In the genomic region with DNA sequence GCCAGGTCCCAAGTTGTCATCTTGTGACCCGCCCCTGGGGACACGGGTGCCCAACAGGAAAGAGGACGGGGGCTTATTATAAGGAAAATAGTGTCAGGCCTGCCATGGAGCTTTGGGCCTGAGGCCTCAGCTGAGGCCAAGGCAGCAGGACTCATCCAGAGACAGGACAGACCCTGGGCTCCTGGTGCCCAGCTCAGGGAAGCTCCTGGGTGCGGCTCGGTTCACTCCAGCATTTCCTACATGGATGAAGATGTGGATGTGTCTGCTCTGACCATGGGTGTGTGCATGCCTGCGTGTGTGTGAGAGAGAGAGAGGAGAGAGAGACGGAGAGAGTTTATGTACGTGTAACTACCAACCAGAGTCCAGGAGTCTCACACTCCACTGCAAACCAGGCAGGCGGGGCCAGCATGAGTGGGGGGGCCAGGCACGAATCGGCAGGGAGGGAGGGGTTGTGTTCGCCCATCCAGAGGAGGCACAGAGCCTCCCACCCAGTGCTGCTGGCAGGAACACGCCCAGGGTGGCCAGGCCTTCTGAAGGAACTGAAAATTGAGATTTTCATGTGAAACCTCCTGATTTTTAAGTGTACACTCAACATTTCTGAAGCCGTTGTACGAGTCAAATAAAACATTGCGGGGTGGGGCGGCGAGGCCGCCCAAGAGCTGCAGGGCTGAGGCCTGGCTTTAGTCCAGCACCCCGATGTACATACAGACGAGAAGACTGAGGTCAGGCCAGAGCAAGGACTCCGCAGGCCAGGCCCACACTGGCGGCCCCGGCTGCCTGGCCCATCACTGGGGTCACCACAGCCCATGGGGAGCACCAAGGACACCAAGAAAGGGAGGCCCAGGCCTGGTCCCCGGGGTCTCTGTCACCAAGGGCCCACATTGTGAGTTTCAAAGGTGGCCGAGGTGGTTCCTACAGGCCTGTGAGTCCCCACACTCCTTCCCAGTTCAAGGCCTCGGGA, we compare ENCODE assay signal across 17 cellular contexts.
A peak's percentile ranks its signal among the peaks of the same experiment; 100 is the strongest.
DNase-seq lines count a peak whose midpoint lies in the region; ATAC-seq and TF ChIP-seq lines count a peak whose summit lies in the region.
"Had no signal": no experiment of that assay in that cellular context is flagged by ENCODE, and none has a peak within 500 bp of the region (broad histone marks: within the 10 kb centered on the region; RNA-seq: fewer than 3 reads in every experiment).

No MANE protein-coding gene starts in this region.

- ATAC-seq in right cardiac atrium (no peak), HG03432 (IDR thresholded peaks at IDR 0.05; ENCODE audit: unreplicated experiment) (no peak)

- 78% methylated on average over 27 of the region's 27 CpGs for WGBS in right cardiac atrium
- 68% methylated on average over 23 of the region's 27 CpGs for WGBS in prostate gland

- H3K27ac ChIP-seq in Peyer's patch: no peak overlapping the region
- no peak overlapping the region for H3K27ac ChIP-seq in right cardiac atrium (ENCODE audit: low read length)
- peak overlapping the region; percentile 31 to 53 for H3K27ac ChIP-seq in prostate gland
- H3K27ac ChIP-seq: cardiac muscle cell had no signal

- H3K4me1 ChIP-seq in Peyer's patch (no peaks in the 10 kb centered on the region), right cardiac atrium (ENCODE audit: control insufficient read depth, insufficient read depth, low read length) (no peaks in the 10 kb centered on the region), prostate gland (replicated peaks) (no peaks in the 10 kb centered on the region)
- H3K4me1 ChIP-seq: Caco-2 had no signal

- peak; percentile 50 for DNase-seq in AG10803 (ENCODE audit: low read depth)
- DNase-seq in Peyer's patch: peak in 2 of 3 donors; percentile 32
- peak in 2 of 3 donors; percentile 67 to 72 for DNase-seq in right cardiac atrium
- DNase-seq in prostate gland (ENCODE audit: low spot score): no peak
- no peak for DNase-seq in effector CD8-positive, alpha-beta T cell (lab: John Stamatoyannopoulos, UW)
- no peak for DNase-seq in NOMO-1 treated with dmso at 0.1 percent for 144 hours (lab: John Stamatoyannopoulos, UW; ENCODE audit: unreplicated experiment)
- no peak for DNase-seq in MG63
- DNase-seq: effector CD4-positive, alpha-beta T cell; KG1; NCI-H1417; NCI-H2171 treated with DMSO at 0.1 percent for 48 hours; NK-92 treated with Interleukin-12 subunit alpha and Interleukin-12 subunit beta, amount 100 ng/mL, for 24 hours; SHP77 treated with DMSO at 0.1 percent for 48 hours; T-helper 2 cell had no signal

- TF ChIP-seq CTCF in AG10803 (conservative IDR thresholded peaks at IDR 0.05; ENCODE audit: low read length) (no peak), Peyer's patch (IDR thresholded peaks at IDR 0.05) (no peak), prostate gland (IDR thresholded peaks at IDR 0.05) (no peak)

- intact Hi-C loops in right cardiac atrium (cut with DNase I) (no loop called here), prostate gland (cut with DNase I) (no loop called here)

- no peaks in the 10 kb centered on the region for H3K27me3 ChIP-seq in Peyer's patch
- H3K27me3 ChIP-seq in right cardiac atrium (ENCODE audit: control insufficient read depth, insufficient read depth): no peaks in the 10 kb centered on the region
- H3K27me3 ChIP-seq in prostate gland (replicated peaks; ENCODE audit: insufficient read depth): no peaks in the 10 kb centered on the region
- H3K27me3 ChIP-seq in MG63: no peaks in the 10 kb centered on the region
- H3K27me3 ChIP-seq: cardiac muscle cell had no signal

- H3K4me3 ChIP-seq in AG10803 (ENCODE audit: low read length): peak overlapping the region; percentile 23
- H3K4me3 ChIP-seq in Peyer's patch: no peak overlapping the region
- no peak overlapping the region for H3K4me3 ChIP-seq in right cardiac atrium (ENCODE audit: low read length)
- H3K4me3 ChIP-seq in prostate gland: no peak overlapping the region
- H3K4me3 ChIP-seq in MG63: no peak overlapping the region
- H3K4me3 ChIP-seq: cardiac muscle cell had no signal

- H3K36me3 ChIP-seq in Peyer's patch (no peaks in the 10 kb centered on the region), prostate gland (no peaks in the 10 kb centered on the region), MG63 (peaks cover 75% of the 10 kb centered on the region)
- H3K36me3 ChIP-seq: cardiac muscle cell had no signal

- TF ChIP-seq POLR2A in Peyer's patch (IDR thresholded peaks at IDR 0.05) (no peak), prostate gland (IDR thresholded peaks at IDR 0.05) (no peak)

- H3K9me3 ChIP-seq in Peyer's patch (no peaks in the 10 kb centered on the region), right cardiac atrium (ENCODE audit: control insufficient read depth, low read length) (no peaks in the 10 kb centered on the region), prostate gland (no peaks in the 10 kb centered on the region), MG63 (no peaks in the 10 kb centered on the region)
- H3K9me3 ChIP-seq: Caco-2 had no signal

Comparison
In these comparisons a context has a peak if more than half of its experiments do, and no peak if none do; other contexts are left out.
1. DNase-seq: peak in AG10803 (single experiment), Peyer's patch (2 of 3) and right cardiac atrium (2 of 3); none in prostate gland (single experiment), effector CD8-positive, alpha-beta T cell (single experiment), NOMO-1 treated with dmso at 0.1 percent for 144 hours (single experiment) and MG63 (single experiment).
2. H3K27ac ChIP-seq: peak in prostate gland (2 of 2); none in Peyer's patch (0 of 4) and right cardiac atrium (single experiment).